Comparison of ENCODE assay signal across 1 cellular context in genomic region chr22:23801886-23802377, GRCh38.
TF ChIP-seq lines count a peak whose summit lies in the region.

No MANE protein-coding gene starts in this region.

TF ChIP-seq in K562, 482 proteins besides CTCF, POLR2A, EP300 and RAD21:
- no peak for TF ChIP-seq E2F6 (IDR thresholded peaks at IDR 0.05; ENCODE audit: borderline replicate concordance in 1 of 2, extremely low read depth in 1 of 2, insufficient read depth in 1 of 2, insufficient read length in 1 of 2, low read depth in 1 of 2, low read length in 1 of 2, poor library complexity in 1 of 2, severe bottlenecking in 1 of 2)
- no peak for TF ChIP-seq ZNF77 (CRISPR knock-in tag; IDR thresholded peaks at IDR 0.05)
- TF ChIP-seq POU5F1 (IDR thresholded peaks at IDR 0.05; ENCODE audit: borderline replicate concordance, low read depth, low read length, partially characterized antibody), result no peak
- no peak for TF ChIP-seq PRPF4 (IDR thresholded peaks at IDR 0.05; ENCODE audit: insufficient read depth, low read depth, low read length, poor library complexity, severe bottlenecking)
- no peak for TF ChIP-seq ATF6 (CRISPR knock-in tag; IDR thresholded peaks at IDR 0.05)
- TF ChIP-seq THRAP3 (IDR thresholded peaks at IDR 0.05; ENCODE audit: borderline replicate concordance), result no peak
- TF ChIP-seq BDP1 (IDR thresholded peaks at IDR 0.05; ENCODE audit: insufficient read depth, insufficient read length), result no peak
- TF ChIP-seq, protein P1, sequence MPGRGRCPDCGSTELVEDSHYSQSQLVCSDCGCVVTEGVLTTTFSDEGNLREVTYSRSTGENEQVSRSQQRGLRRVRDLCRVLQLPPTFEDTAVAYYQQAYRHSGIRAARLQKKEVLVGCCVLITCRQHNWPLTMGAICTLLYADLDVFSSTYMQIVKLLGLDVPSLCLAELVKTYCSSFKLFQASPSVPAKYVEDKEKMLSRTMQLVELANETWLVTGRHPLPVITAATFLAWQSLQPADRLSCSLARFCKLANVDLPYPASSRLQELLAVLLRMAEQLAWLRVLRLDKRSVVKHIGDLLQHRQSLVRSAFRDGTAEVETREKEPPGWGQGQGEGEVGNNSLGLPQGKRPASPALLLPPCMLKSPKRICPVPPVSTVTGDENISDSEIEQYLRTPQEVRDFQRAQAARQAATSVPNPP (IDR thresholded peaks at IDR 0.05; ENCODE audit: borderline replicate concordance, insufficient read depth, insufficient read length), result no peak
- no peak for TF ChIP-seq STAT5A (IDR thresholded peaks at IDR 0.05; ENCODE audit: borderline replicate concordance, low read length)
- TF ChIP-seq RFX1 (IDR thresholded peaks at IDR 0.05), result no peak
- no peak for TF ChIP-seq GATAD2B (IDR thresholded peaks at IDR 0.05; ENCODE audit: borderline replicate concordance)
- TF ChIP-seq POLR2AphosphoS2 (IDR thresholded peaks at IDR 0.05; ENCODE audit: low read length), result no peak
- TF ChIP-seq ARHGAP35 (IDR thresholded peaks at IDR 0.05; ENCODE audit: partially characterized antibody), result no peak
- no peak for TF ChIP-seq NRF1 (conservative IDR thresholded peaks at IDR 0.05 in 1 of 2, IDR thresholded peaks at IDR 0.05 in 1 of 2)
